ENCODE assay signal across 6 cellular contexts in the genomic region with DNA sequence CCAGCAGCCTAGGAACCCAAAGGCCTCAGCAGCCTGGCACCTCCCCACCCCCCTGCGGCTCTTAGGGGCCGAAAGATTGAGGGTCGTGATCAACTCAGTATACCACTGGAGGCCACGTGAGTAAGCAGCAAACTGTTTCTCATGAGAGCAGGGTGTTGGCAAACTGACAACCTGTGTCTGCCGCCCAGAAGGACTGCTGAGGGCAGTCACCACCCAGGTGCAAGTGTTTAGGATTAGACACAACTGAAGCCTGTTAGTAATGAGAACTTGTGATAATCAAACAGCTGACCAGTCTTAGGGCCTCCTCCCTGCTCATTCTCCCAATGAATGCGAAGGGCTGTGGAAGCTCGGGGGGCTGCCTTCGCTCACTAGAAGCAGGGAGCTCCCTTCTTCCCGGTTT.
DNase-seq lines count a peak whose midpoint lies in the region; ATAC-seq, FAIRE-seq and TF ChIP-seq lines count a peak whose summit lies in the region.
"Not testable (repeated sequence)": the region's sequence is repeated elsewhere in the genome, so short reads cannot be mapped to it uniquely, and the experiment has no call there.

No MANE protein-coding gene starts in this region.

- not testable (repeated sequence) for H2AFZ ChIP-seq in GM12878 (ENCODE audit: control insufficient read depth, low read depth, low read length)

- 48% methylated on average over 4 of the region's 9 CpGs for WGBS in A549 (ENCODE audit: missing lambda C conversion rate)
- 38% methylated on average over 1 of the region's 9 CpGs for WGBS in GM12878 (ENCODE audit: insufficient coverage, insufficient replicate concordance, low lambda C conversion rate, missing lambda C conversion rate)
- 73 to 83% methylated on average over 3 of the region's 9 CpGs for WGBS in pancreas, 2 donors

- not testable (repeated sequence) for BruUV-seq in GM12878 (replicated peaks; lab: Mats Ljungman, UMichigan)

- not testable (repeated sequence) for H3K79me2 ChIP-seq in GM12878 (ENCODE audit: control insufficient read depth, insufficient read depth, low read length)

- SMC1A ChIA-PET in GM12878 (lab: Charles Lee; ENCODE audit: uncharacterized antibody, unreplicated experiment), result not testable (repeated sequence)

- RAD21 ChIA-PET in GM12878 (lab: Charles Lee; ENCODE audit: unreplicated experiment), result not testable (repeated sequence)

- H3K36me3 ChIP-seq in GM12878 (ENCODE audit: control insufficient read depth in 2 of 2, insufficient read depth in 2 of 2, low read length in 1 of 2); pancreas; upper lobe of right lung: not testable (repeated sequence)

- intact Hi-C loops in GM12878 (cut with micrococcal nuclease; ENCODE audit: unreplicated experiment); upper lobe of right lung (cut with DNase I): not testable (repeated sequence)
- intact Hi-C loops in pancreas (cut with DNase I), result loop anchor here in 1 of 3 donors (10.0 kb wide), 1 partner anchor 175 kb away; no protein-coding TSS in a partner anchor

- H3K4me1 ChIP-seq in A549; GM12878 (ENCODE audit: control insufficient read depth, insufficient read depth, low read length); pancreas; upper lobe of right lung: not testable (repeated sequence)

- TF ChIP-seq RAD21 in A549 (conservative IDR thresholded peaks at IDR 0.05 in 1 of 2, IDR thresholded peaks at IDR 0.05 in 1 of 2); GM12878 (IDR thresholded peaks at IDR 0.05; ENCODE audit: insufficient read depth, low read depth, low read length): not testable (repeated sequence)

- in situ Hi-C loops in GM12878 (cut with MboI), result not testable (repeated sequence)

- TF ChIP-seq EP300 in A549 (IDR thresholded peaks at IDR 0.05); GM12878 (IDR thresholded peaks at IDR 0.05; ENCODE audit: borderline replicate concordance in 1 of 2, control insufficient read depth in 1 of 2, low read depth in 2 of 2, low read length in 2 of 2): not testable (repeated sequence)

- FAIRE-seq in A549 (lab: Jason Lieb, UNC) (peak; percentile 97), GM12891 (lab: Jason Lieb, UNC) (peak; percentile 52)
- FAIRE-seq in GM12878 (lab: Jason Lieb, UNC); pancreas (lab: Jason Lieb, UNC): not testable (repeated sequence)

- not testable (repeated sequence) for H3K4me3 ChIP-seq in A549, GM12878, pancreas, upper lobe of right lung

- not testable (repeated sequence) for H3K4me2 ChIP-seq in A549; GM12878 (ENCODE audit: control insufficient read depth, insufficient read depth)

- not testable (repeated sequence) for H3K9ac ChIP-seq in GM12878 (ENCODE audit: control insufficient read depth, insufficient read depth, low read length)

- not testable (repeated sequence) for H3K27me3 ChIP-seq in GM12878 (replicated peaks in 1 of 2; ENCODE audit: control insufficient read depth in 2 of 2, insufficient read depth in 2 of 2, low read length in 1 of 2); pancreas; upper lobe of right lung

- DNase-seq in A549 (ENCODE audit: low read depth in 1 of 2, low spot score in 1 of 2); GM12891 (ENCODE audit: insufficient read length, low spot score); GM12878 (ENCODE audit: low read depth, low spot score); pancreas; upper lobe of right lung: not testable (repeated sequence)

- not testable (repeated sequence) for H3K9me3 ChIP-seq in A549; GM12878 (replicated peaks; ENCODE audit: control insufficient read depth, insufficient read depth, low read length); pancreas; upper lobe of right lung

- TF ChIP-seq POLR2A in A549 (IDR thresholded peaks at IDR 0.05; ENCODE audit: low read length); GM12891 (IDR thresholded peaks at IDR 0.05; ENCODE audit: low read depth, low read length); GM12878 (IDR thresholded peaks at IDR 0.05; ENCODE audit: low read depth, low read length): not testable (repeated sequence)

- H4K20me1 ChIP-seq in GM12878 (ENCODE audit: control insufficient read depth, insufficient read depth), result not testable (repeated sequence)

- ATAC-seq in A549 (peak in 1 of 2 experiments; percentile 31; a peak in 3 of 6 replicates), GM12878 (peak; percentile 40), esophagus mucosa (peak; percentile 50), pancreas (peak; percentile 29 to 60 (median 51)), upper lobe of right lung (peak; percentile 27)

- CTCF ChIA-PET in A549 (lab: Yijun Ruan, JAX); GM12878 (lab: Yijun Ruan, JAX): not testable (repeated sequence)

- POLR2A ChIA-PET in A549 (lab: Yijun Ruan, JAX); GM12878 (lab: Charles Lee): not testable (repeated sequence)

- not testable (repeated sequence) for TF ChIP-seq CTCF in A549 (IDR thresholded peaks at IDR 0.05); GM12878 (IDR thresholded peaks at IDR 0.05 in 2 of 3, conservative IDR thresholded peaks at IDR 0.05 in 1 of 3; ENCODE audit: control insufficient read depth in 2 of 3, extremely low read depth in 1 of 3, insufficient read depth in 1 of 3, low read depth in 3 of 3, low read length in 3 of 3); pancreas (IDR thresholded peaks at IDR 0.05); upper lobe of right lung (IDR thresholded peaks at IDR 0.05)

- H3K27ac ChIP-seq in A549; GM12878 (ENCODE audit: control insufficient read depth, insufficient read depth); pancreas; upper lobe of right lung: not testable (repeated sequence)
